20 cellular contexts compared by ENCODE assay signal in genomic region chr9:116174347-116174746, GRCh38.
DNase-seq lines count a peak whose midpoint lies in the region; ATAC-seq and TF ChIP-seq lines count a peak whose summit lies in the region.
"Had no signal": no experiment of that assay in that cellular context is flagged by ENCODE, and none has a peak within 500 bp of the region (broad histone marks: within the 10 kb centered on the region; RNA-seq: fewer than 3 reads in every experiment).

No MANE protein-coding gene starts in this region.

- TF ChIP-seq CTCF in fibroblast of mammary gland (conservative IDR thresholded peaks at IDR 0.05; ENCODE audit: control insufficient read depth, insufficient read depth, low read depth, low read length), result no peak

- no peak overlapping the region for H3K4me3 ChIP-seq in fibroblast of mammary gland (ENCODE audit: control insufficient read depth, low read depth, low read length)
- H3K4me3 ChIP-seq: right lobe of liver, uterus had no signal

- DNase-seq in NCI-H2196 (lab: John Stamatoyannopoulos, UW; ENCODE audit: unreplicated experiment) (peak; percentile 11), NCI-H2196 treated with DMSO at 0.1 percent for 48 hours (lab: John Stamatoyannopoulos, UW; ENCODE audit: unreplicated experiment) (no peak), RKO (ENCODE audit: low spot score) (peak; percentile 36), fibroblast of mammary gland (ENCODE audit: low read depth) (peak; percentile 75), putamen (ENCODE audit: low spot score) (peak; percentile 19)
- no peak for DNase-seq in activated CD4-positive, alpha-beta T cell treated with anti-CD3 and anti-CD28 coated beads, Interleukin-2, amount 50 U/mL, for 4 hours
- DNase-seq: 8988T; activated CD8-positive, alpha-beta memory T cell treated with anti-CD3 and anti-CD28 coated beads, Interleukin-2, amount 50 U/mL, for 48 hours; activated effector memory CD4-positive, alpha-beta T cell treated with Interleukin-2 at 50 U/mL for 16 hours; brain microvascular endothelial cell; left cardiac atrium; mesenchymal stem cell; naive thymus-derived CD4-positive, alpha-beta T cell; NCI-H1092 treated with DMSO at 0.1 percent for 48 hours; right lobe of liver; SHP77 treated with DMSO at 0.1 percent for 48 hours; stimulated activated CD4-positive, alpha-beta T cell treated with anti-CD3 and anti-CD28 coated beads, Interleukin-15, amount 100 ng/mL, for 24 hours; uterus had no signal

- ATAC-seq in GM19463 (IDR thresholded peaks at IDR 0.05; ENCODE audit: unreplicated experiment), result no peak
- no peak for ATAC-seq in HG02970 (IDR thresholded peaks at IDR 0.05; ENCODE audit: low FRiP score, unreplicated experiment)
- ATAC-seq: left cardiac atrium; naive thymus-derived CD4-positive, alpha-beta T cell had no signal

Comparison
In these comparisons a context has a peak if more than half of its experiments do, and no peak if none do; other contexts are left out.
1. DNase-seq: peak in NCI-H2196 (single experiment), RKO (single experiment), fibroblast of mammary gland (single experiment) and putamen (single experiment); none in NCI-H2196 treated with DMSO at 0.1 percent for 48 hours (single experiment) and activated CD4-positive, alpha-beta T cell treated with anti-CD3 and anti-CD28 coated beads, Interleukin-2, amount 50 U/mL, for 4 hours (0 of 2).